Comparison of ENCODE assay signal across 23 cellular contexts in the genomic region with DNA sequence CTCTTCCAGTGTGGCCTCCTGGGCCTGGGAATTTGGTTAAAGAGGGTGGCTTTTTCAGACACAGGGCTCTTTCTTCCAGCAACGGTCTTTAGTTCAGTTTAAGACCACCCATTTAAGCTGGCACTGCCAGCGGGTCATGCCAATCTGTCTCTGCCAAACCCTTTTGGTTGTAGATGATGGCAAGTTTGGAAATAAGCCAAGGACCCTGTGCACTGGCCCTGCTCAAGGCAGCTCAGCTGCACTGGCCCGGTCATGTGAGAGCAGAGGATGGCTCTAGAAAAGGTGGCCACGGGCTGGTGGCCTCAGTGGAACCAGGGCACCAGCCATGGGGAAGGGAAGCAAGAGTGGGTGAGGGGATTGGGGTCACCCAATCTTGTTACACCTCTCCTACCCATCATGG.
"Had no signal": no experiment of that assay in that cellular context is flagged by ENCODE, and none has a peak within 500 bp of the region (broad histone marks: within the 10 kb centered on the region; RNA-seq: fewer than 3 reads in every experiment).

No MANE protein-coding gene starts in this region.

- H3K9me3 ChIP-seq: Peyer's patch, SJCRH30, SK-N-SH had no signal

- H3K4me3 ChIP-seq: Peyer's patch, SJCRH30 had no signal

- H3K36me3 ChIP-seq: brain microvascular endothelial cell, Peyer's patch, SJCRH30, WERI-Rb-1 had no signal

- H3K27ac ChIP-seq: brain microvascular endothelial cell, Peyer's patch, RWPE1, SJCRH30, WERI-Rb-1 had no signal

- H3K4me1 ChIP-seq: Peyer's patch, SJCRH30 had no signal

- H3K27me3 ChIP-seq: brain microvascular endothelial cell, Peyer's patch, SJCRH30 had no signal

- ATAC-seq: activated CD4-positive, alpha-beta T cell treated with anti-CD3 and anti-CD28 coated beads for 36 hours; activated T-cell treated with anti-CD3 and anti-CD28 coated beads, Interleukin-2, amount 50 U/mL, for 4 hours had no signal

- DNase-seq: activated CD4-positive, alpha-beta memory T cell treated with anti-CD3 and anti-CD28 coated beads, Interleukin-2, amount 10 ng/mL, durations not matched to agents 7 days and 5 days; activated CD4-positive, alpha-beta T cell treated with anti-CD3 and anti-CD28 coated beads for 36 hours; activated CD4-positive, alpha-beta T cell treated with anti-CD3 and anti-CD28 coated beads, Interleukin-2, amount 50 U/mL, for 1 hour; activated gamma-delta T cell treated with Interleukin-2 at 50 U/mL for 16 hours; activated naive CD4-positive, alpha-beta T cell treated with anti-CD3 and anti-CD28 coated beads, Interleukin-2, amount 10 ng/mL, durations not matched to agents 7 days and 5 days; activated naive CD8-positive, alpha-beta T cell treated with anti-CD3 and anti-CD28 coated beads for 36 hours; activated T-cell treated with anti-CD3 and anti-CD28 coated beads, Interleukin-2, amount 50 U/mL, for 4 hours; brain microvascular endothelial cell; IMR-90; Kasumi-1; KBM-7; NCI-H1105 treated with DMSO at 0.1 percent for 48 hours; NCI-H1436 treated with DMSO at 0.1 percent for 48 hours; NCI-H187; NCI-H2081; NCI-H524; Right ventricle myocardium superior; SJCRH30; SK-N-SH; T-helper 1 cell; WERI-Rb-1 had no signal
